ENCODE assay signal across 9 cellular contexts in genomic region chr2:31553362-31553761, GRCh38. TPM values are rescaled to one million over a fixed set of nuclear protein-coding genes. Genes with fewer than 3 reads are reported as not detected.
"Had no signal": no experiment of that assay in that cellular context is flagged by ENCODE, and none has a peak within 500 bp of the region (broad histone marks: within the 10 kb centered on the region; RNA-seq: fewer than 3 reads in every experiment).

No MANE protein-coding gene starts in this region.

- ATAC-seq: GM12878 had no signal

- DNase-seq: GDM1, GF-D8 had no signal

- H3K4me3 ChIP-seq: GM12878 had no signal

- FAIRE-seq: G401.6, GM12878, GM12891, GM12892, GM18507, GM19239 had no signal

RNA-seq across cellular contexts. Expression of gene SRD5A2, which starts 27.4 kb away (rescaled TPM):
- total RNA-seq: G401, GM12878 had no signal
